Comparison of ENCODE assay signal across 8 cellular contexts in the genomic region with DNA sequence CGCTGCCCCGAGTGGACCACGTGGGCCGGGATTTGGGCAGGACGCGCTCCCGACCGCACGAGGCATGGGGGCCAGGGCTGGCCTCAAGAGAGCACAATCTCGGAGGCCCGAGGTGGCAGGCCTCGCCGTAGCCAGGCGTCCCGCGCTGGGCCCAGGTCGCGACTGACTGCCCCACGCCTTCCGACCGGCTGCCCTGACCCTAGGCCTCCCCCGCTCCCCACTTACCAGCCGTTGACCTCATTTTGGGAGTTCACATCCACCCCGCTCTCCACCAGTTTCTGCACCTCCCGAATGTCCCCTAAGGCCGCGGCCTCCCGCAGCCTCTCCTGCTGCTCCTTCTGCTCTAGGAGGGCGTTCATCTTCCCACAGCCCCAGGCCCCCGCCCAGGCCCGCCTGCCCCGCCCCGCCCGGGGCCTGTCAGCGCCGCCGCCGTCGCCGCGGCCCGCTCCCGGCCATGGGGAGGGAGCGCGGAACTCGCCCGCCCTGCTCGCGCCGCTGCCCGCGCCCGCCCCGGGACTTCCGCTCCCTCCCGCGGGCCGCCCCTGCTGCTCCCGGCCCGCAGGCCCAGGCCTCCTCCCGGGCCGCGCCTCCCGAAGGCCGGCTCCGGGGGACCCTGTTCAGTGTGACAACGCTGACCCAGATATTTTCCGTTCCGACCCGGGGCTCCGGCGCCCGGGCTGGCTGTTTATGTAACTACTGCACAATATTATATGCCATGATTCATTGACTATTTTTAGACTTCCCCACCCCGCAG.
DNase-seq lines count a peak whose midpoint lies in the region; TF ChIP-seq lines count a peak whose summit lies in the region.

A gene with protein sequence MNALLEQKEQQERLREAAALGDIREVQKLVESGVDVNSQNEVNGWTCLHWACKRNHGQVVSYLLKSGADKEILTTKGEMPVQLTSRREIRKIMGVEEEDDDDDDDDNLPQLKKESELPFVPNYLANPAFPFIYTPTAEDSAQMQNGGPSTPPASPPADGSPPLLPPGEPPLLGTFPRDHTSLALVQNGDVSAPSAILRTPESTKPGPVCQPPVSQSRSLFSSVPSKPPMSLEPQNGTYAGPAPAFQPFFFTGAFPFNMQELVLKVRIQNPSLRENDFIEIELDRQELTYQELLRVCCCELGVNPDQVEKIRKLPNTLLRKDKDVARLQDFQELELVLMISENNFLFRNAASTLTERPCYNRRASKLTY (minus strand): TSS at position 619 of the 754 bp plus-strand sequence. CDS start 260 bp downstream, at position 359.

- DNase-seq in CMK (ENCODE audit: low read depth) (peak; percentile 78), GM20000 (ENCODE audit: low spot score) (peak; percentile 92), HS-5 (ENCODE audit: low read depth) (peak; percentile 81), NK-92 (lab: John Stamatoyannopoulos, UW; ENCODE audit: unreplicated experiment) (peak; percentile 20), medulla oblongata (ENCODE audit: extremely low spot score) (peak; percentile 90)
- DNase-seq in activated CD8-positive, alpha-beta memory T cell treated with anti-CD3 and anti-CD28 coated beads for 24 hours: peak; percentile 98
- peak; percentile 79 for DNase-seq in effector CD8-positive, alpha-beta T cell (lab: John Stamatoyannopoulos, UW)
- DNase-seq in stimulated activated CD4-positive, alpha-beta T cell treated with anti-CD3 and anti-CD28 coated beads, TNF-alpha, amount 100 ng/mL, for 48 hours (ENCODE audit: low read depth in 3 of 3): peak; percentile 76 to 89 (median 85)

- no peak for TF ChIP-seq CTCF in GM20000 (IDR thresholded peaks at IDR 0.05; ENCODE audit: extremely low read depth, missing control alignments)

Comparison
In these comparisons a context has a peak if more than half of its experiments do, and no peak if none do; other contexts are left out.
1. Peak in every context shown above with its lines: DNase-seq.
2. DNase-seq: peak in every context shown above with its lines; median percentile 98 in activated CD8-positive, alpha-beta memory T cell treated with anti-CD3 and anti-CD28 coated beads for 24 hours; 92 in GM20000; 90 in medulla oblongata; 85 in stimulated activated CD4-positive, alpha-beta T cell treated with anti-CD3 and anti-CD28 coated beads, TNF-alpha, amount 100 ng/mL, for 48 hours; 81 in HS-5; 79 in effector CD8-positive, alpha-beta T cell; 78 in CMK; 20 in NK-92.